In genomic region chr16:2912330-2913199, GRCh38 we compare ENCODE assay signal across 9 cellular contexts. TPM values are rescaled to one million over a fixed set of nuclear protein-coding genes. Genes with fewer than 3 reads are reported as not detected.
DNase-seq lines count a peak whose midpoint lies in the region; ATAC-seq and TF ChIP-seq lines count a peak whose summit lies in the region.
"Had no signal": no experiment of that assay in that cellular context is flagged by ENCODE, and none has a peak within 500 bp of the region (broad histone marks: within the 10 kb centered on the region; RNA-seq: fewer than 3 reads in every experiment).

No MANE protein-coding gene starts in this region.

- H3K9me3 ChIP-seq in DND-41 (ENCODE audit: insufficient read depth, low read length, severe bottlenecking) (no peaks in the 10 kb centered on the region), vagina (no peaks in the 10 kb centered on the region)

- H3K4me1 ChIP-seq in DND-41 (ENCODE audit: insufficient read depth, low read length) = peaks cover 23% of the 10 kb centered on the region
- peaks cover 17% of the 10 kb centered on the region for H3K4me1 ChIP-seq in vagina

- H3K4me1 Mint-ChIP-seq in neural crest cell = peaks cover 23% of the 10 kb centered on the region

- H3K27me3 ChIP-seq in DND-41 (ENCODE audit: insufficient read depth, low read length, poor library complexity) = no peaks in the 10 kb centered on the region
- H3K27me3 ChIP-seq in vagina = no peaks in the 10 kb centered on the region

- peak overlapping the region; percentile 89 for H3K4me2 ChIP-seq in DND-41 (ENCODE audit: insufficient read depth, low read length)

- intact Hi-C loops in vagina (cut with DNase I) = no loop called here

- peak; percentile 37 for DNase-seq in DND-41
- DNase-seq in HCEC 1CT = peak; percentile 66
- DNase-seq in NCI-H2227 (lab: John Stamatoyannopoulos, UW; ENCODE audit: unreplicated experiment) = peak; percentile 51
- peak; percentile 16 for DNase-seq in activated effector memory CD4-positive, alpha-beta T cell treated with Interleukin-2 at 50 U/mL for 16 hours
- DNase-seq in fibroblast of villous mesenchyme (ENCODE audit: low read depth) = peak; percentile 78
- no peak for DNase-seq in neural crest cell (ENCODE audit: low read depth, low spot score)
- no peak for DNase-seq in vagina (ENCODE audit: extremely low spot score in 2 of 2)
- no peak for DNase-seq in KG1 (lab: John Stamatoyannopoulos, UW)

- no peaks in the 10 kb centered on the region for H3K9me3 Mint-ChIP-seq in neural crest cell

- H3K79me2 ChIP-seq in DND-41 (ENCODE audit: insufficient read depth, low read length) = peaks cover 16% of the 10 kb centered on the region

- H3K27me3 Mint-ChIP-seq in neural crest cell (ENCODE audit: low read depth) = peaks cover 20% of the 10 kb centered on the region

- H3K4me3 ChIP-seq in DND-41 (ENCODE audit: low read depth in 1 of 2, low read length in 2 of 2) = peak overlapping the region; percentile 43 to 82; a peak in 3 of 4 replicates
- peak overlapping the region; percentile 81 for H3K4me3 ChIP-seq in fibroblast of villous mesenchyme (ENCODE audit: low read depth, low read length)
- H3K4me3 ChIP-seq in vagina = peak overlapping the region; percentile 88 to 94

- H2AFZ ChIP-seq in DND-41 (ENCODE audit: low read depth, low read length) = peak overlapping the region; percentile 72

- TF ChIP-seq POLR2A in vagina (IDR thresholded peaks at IDR 0.05) = no peak

- peak overlapping the region; percentile 88 for H3K27ac Mint-ChIP-seq in neural crest cell (ENCODE audit: unreplicated experiment)

- TF ChIP-seq CTCF in DND-41 (IDR thresholded peaks at IDR 0.05; ENCODE audit: borderline replicate concordance, extremely low read depth, low read length, poor library complexity, severe bottlenecking) (no peak), fibroblast of villous mesenchyme (IDR thresholded peaks at IDR 0.05; ENCODE audit: insufficient read depth, low read depth, low read length) (no peak), neural crest cell (conservative IDR thresholded peaks at IDR 0.05) (no peak), vagina (IDR thresholded peaks at IDR 0.05) (no peak)

- H3K27ac ChIP-seq in DND-41 (ENCODE audit: low read length) (peak overlapping the region; percentile 56; the same call in 1 of the 2 replicates), vagina (peak overlapping the region; percentile 90)

- H3K36me3 Mint-ChIP-seq in neural crest cell (ENCODE audit: low read depth) = no peaks in the 10 kb centered on the region

- peak overlapping the region; percentile 93 for H3K4me3 Mint-ChIP-seq in neural crest cell

- H3K36me3 ChIP-seq in DND-41 (ENCODE audit: insufficient read depth, low read length) (peaks cover 15% of the 10 kb centered on the region), vagina (no peaks in the 10 kb centered on the region)

- no peaks in the 10 kb centered on the region for H4K20me1 ChIP-seq in DND-41 (ENCODE audit: insufficient read depth, low read length)

- peak overlapping the region; percentile 66 for H3K9ac ChIP-seq in DND-41 (ENCODE audit: low read depth, low read length)

- peak; percentile 27; the same call in 2 of the 3 replicates for ATAC-seq in DND-41 (ENCODE audit: insufficient read depth, low read depth)

RNA-seq across cellular contexts. Expression of gene FLYWCH1, which starts 0.8 kb away (rescaled TPM):
- total RNA-seq in fibroblast of villous mesenchyme = 25.9 and 28.3 TPM in 2 replicates
- total RNA-seq in neural crest cell = 26.4 and 26.7 TPM in 2 replicates
- total RNA-seq in vagina = 32.9 TPM

RNA-seq across cellular contexts. Expression of gene FLYWCH2, which starts 29.6 kb away (rescaled TPM):
- total RNA-seq in fibroblast of villous mesenchyme (47.1 and 62.5 TPM in 2 replicates), neural crest cell (32.3 and 32.4 TPM in 2 replicates), vagina (65.1 TPM)

RNA-seq across cellular contexts. Expression of gene KREMEN2, which starts 51.5 kb away (rescaled TPM):
- under 0.01 TPM in 1 of 2 replicates, not detected in the other for total RNA-seq in fibroblast of villous mesenchyme
- 1.0 TPM in 2 replicates for total RNA-seq in neural crest cell
- total RNA-seq in vagina = not detected
- total RNA-seq: T-helper 2 cell treated with Interferon-gamma antibody and Interleukin-4, amounts not matched to agents 100 ng/mL and 5 ng/mL, for 36 hours had no signal

RNA-seq across cellular contexts. Expression of gene PRSS22, which starts 54.6 kb away (rescaled TPM):
- total RNA-seq in fibroblast of villous mesenchyme (not detected in 2 replicates), neural crest cell (not detected in 2 replicates), vagina (38.8 TPM)
- total RNA-seq: T-helper 2 cell treated with Interferon-gamma antibody and Interleukin-4, amounts not matched to agents 100 ng/mL and 5 ng/mL, for 36 hours had no signal

RNA-seq across cellular contexts. Expression of gene PAQR4, which starts 56.6 kb away (rescaled TPM):
- total RNA-seq in fibroblast of villous mesenchyme = 4.3 and 5.2 TPM in 2 replicates
- total RNA-seq in neural crest cell = 53.3 and 53.4 TPM in 2 replicates
- 2.7 TPM for total RNA-seq in vagina

Comparison
In these comparisons a context has a peak if more than half of its experiments do, and no peak if none do; other contexts are left out.
1. DNase-seq: peak in DND-41 (single experiment), HCEC 1CT (single experiment), NCI-H2227 (single experiment), activated effector memory CD4-positive, alpha-beta T cell treated with Interleukin-2 at 50 U/mL for 16 hours (single experiment) and fibroblast of villous mesenchyme (single experiment); none in neural crest cell (single experiment), vagina (0 of 2) and KG1 (single experiment).
2. Peak in every context shown above with its lines, with median percentiles within 50 percentile points of each other: H3K4me3 ChIP-seq.